1 cellular context compared by ENCODE assay signal in genomic region chr10:80455461-80456345, GRCh38.
TF ChIP-seq lines count a peak whose summit lies in the region.

No MANE protein-coding gene starts in this region.

TF ChIP-seq in K562, 482 proteins besides CTCF, POLR2A, EP300 and RAD21:
- peak; percentile 65 for TF ChIP-seq PRDM10 (IDR thresholded peaks at IDR 0.05; ENCODE audit: partially characterized antibody)
- no peak for TF ChIP-seq ZNF24 (IDR thresholded peaks at IDR 0.05)
- no peak for TF ChIP-seq TCF7L2 (IDR thresholded peaks at IDR 0.05; ENCODE audit: low read depth, low read length)
- no peak for TF ChIP-seq ZNF224 (CRISPR knock-in tag; IDR thresholded peaks at IDR 0.05)
- no peak for TF ChIP-seq SREBF1 (IDR thresholded peaks at IDR 0.05; ENCODE audit: borderline replicate concordance, low read depth, low read length)
- no peak for TF ChIP-seq CBFB (CRISPR knock-in tag; IDR thresholded peaks at IDR 0.05)
- TF ChIP-seq HDAC2 (IDR thresholded peaks at IDR 0.05) = no peak
- TF ChIP-seq ZNF197 (CRISPR knock-in tag; IDR thresholded peaks at IDR 0.05; ENCODE audit: low read depth) = no peak
- no peak for TF ChIP-seq THAP7 (CRISPR knock-in tag; IDR thresholded peaks at IDR 0.05)
- TF ChIP-seq, protein P1, sequence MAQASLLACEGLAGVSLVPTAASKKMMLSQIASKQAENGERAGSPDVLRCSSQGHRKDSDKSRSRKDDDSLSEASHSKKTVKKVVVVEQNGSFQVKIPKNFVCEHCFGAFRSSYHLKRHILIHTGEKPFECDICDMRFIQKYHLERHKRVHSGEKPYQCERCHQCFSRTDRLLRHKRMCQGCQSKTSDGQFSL (CRISPR knock-in tag; IDR thresholded peaks at IDR 0.05) = no peak
- TF ChIP-seq, protein P1 (tag; IDR thresholded peaks at IDR 0.05) = 0 out of 4 replicates have a peak, but pooled peaks of 1 of the 2 experiments have one; percentile 36
TF ChIP-seq in K562: peak in this region for 2.
